22 cellular contexts compared by ENCODE assay signal in genomic region chr13:111198979-111199378, GRCh38.
DNase-seq lines count a peak whose midpoint lies in the region; ATAC-seq, FAIRE-seq and TF ChIP-seq lines count a peak whose summit lies in the region.
"Had no signal": no experiment of that assay in that cellular context is flagged by ENCODE, and none has a peak within 500 bp of the region (broad histone marks: within the 10 kb centered on the region; RNA-seq: fewer than 3 reads in every experiment).

No MANE protein-coding gene starts in this region.

- no peak overlapping the region for H3K4me3 Mint-ChIP-seq in neural progenitor cell
- H3K4me3 Mint-ChIP-seq: CD4-positive, alpha-beta memory T cell; HFFc6 had no signal

- no peak for TF ChIP-seq POLR2A in GM12891 (IDR thresholded peaks at IDR 0.05; ENCODE audit: low read depth, low read length)
- no peak for TF ChIP-seq POLR2A in erythroblast (IDR thresholded peaks at IDR 0.05; ENCODE audit: low read length)

- H3K9me3 ChIP-seq in OCI-LY1 (ENCODE audit: low read length), result no peaks in the 10 kb centered on the region
- H3K9me3 ChIP-seq in neural progenitor cell (ENCODE audit: low read depth), result no peaks in the 10 kb centered on the region
- H3K9me3 ChIP-seq: Caco-2 had no signal

- H2AFZ ChIP-seq in OCI-LY1 (ENCODE audit: low read length) (no peak overlapping the region), neural progenitor cell (replicated peaks) (no peak overlapping the region)

- TF ChIP-seq CTCF in OCI-LY1 (IDR thresholded peaks at IDR 0.05; ENCODE audit: low read length), result no peak
- no peak for TF ChIP-seq CTCF in neural progenitor cell (IDR thresholded peaks at IDR 0.05)

- H3K36me3 Mint-ChIP-seq in neural progenitor cell, result peaks cover 57% of the 10 kb centered on the region

- H3K27me3 ChIP-seq in OCI-LY1 (ENCODE audit: insufficient read depth, low read length) (no peaks in the 10 kb centered on the region), neural progenitor cell (no peaks in the 10 kb centered on the region)

- H3K36me3 ChIP-seq in OCI-LY1 (ENCODE audit: insufficient read depth, low read length) (peaks cover 54% of the 10 kb centered on the region), neural progenitor cell (no peaks in the 10 kb centered on the region)

- no peak for ATAC-seq in HG03432 (IDR thresholded peaks at IDR 0.05; ENCODE audit: unreplicated experiment)
- no peak for ATAC-seq in GM21515 (IDR thresholded peaks at IDR 0.05; ENCODE audit: unreplicated experiment)
- ATAC-seq: PC-3 had no signal

- H3K27ac ChIP-seq in OCI-LY1 (ENCODE audit: low read depth, low read length, poor library complexity, severe bottlenecking) (peak overlapping the region; percentile 93), neural progenitor cell (no peak overlapping the region)

- H3F3A ChIP-seq in OCI-LY1 (ENCODE audit: insufficient read depth, low read length), result peaks cover 6% of the 10 kb centered on the region; the same call in 1 of the 2 replicates
- H3F3A ChIP-seq in neural progenitor cell (ENCODE audit: low read depth), result peaks cover 7% of the 10 kb centered on the region

- peak overlapping the region; percentile 65; the same call in 1 of the 2 replicates for H3K4me2 ChIP-seq in OCI-LY1 (ENCODE audit: low read length)
- H3K4me2 ChIP-seq in neural progenitor cell, result no peak overlapping the region

- H3K4me1 ChIP-seq in OCI-LY1 (ENCODE audit: insufficient read depth, low read length, severe bottlenecking) (peaks cover 53% of the 10 kb centered on the region), neural progenitor cell (peaks cover 25% of the 10 kb centered on the region)

- peaks cover 28% of the 10 kb centered on the region for H3K4me1 Mint-ChIP-seq in neural progenitor cell

- DNase-seq in GM12891 (ENCODE audit: insufficient read length, low spot score) (no peak), erythroblast (lab: John Stamatoyannopoulos, UW) (peak; percentile 7 to 16), pons (ENCODE audit: low spot score) (no peak), neural progenitor cell (ENCODE audit: low spot score) (no peak)
- DNase-seq: Caco-2; CD4-positive, alpha-beta memory T cell; DMS 273 treated with DMSO at 0.1 percent for 48 hours; GDM1; H7; HFFc6; IMR-90; Kasumi-1; NCI-H1417; NCI-H1694 treated with DMSO at 0.1 percent for 48 hours; NCI-H446; NCI-H526; PC-3; Right ventricle myocardium superior had no signal

- H3K4me3 ChIP-seq in OCI-LY1 (ENCODE audit: low read depth, low read length, poor library complexity, severe bottlenecking), result no peak overlapping the region
- H3K4me3 ChIP-seq in neural progenitor cell, result no peak overlapping the region

- no peaks in the 10 kb centered on the region for H3K9me2 ChIP-seq in OCI-LY1 (ENCODE audit: low read depth, low read length)

- no peak overlapping the region for H3K9ac ChIP-seq in OCI-LY1 (ENCODE audit: low read length)
- H3K9ac ChIP-seq in neural progenitor cell, result no peak overlapping the region

- FAIRE-seq in GM12891 (lab: Jason Lieb, UNC), result peak; percentile 9
- FAIRE-seq: HTR-8/SVneo had no signal

- no peak overlapping the region for H3K27ac Mint-ChIP-seq in neural progenitor cell
- H3K27ac Mint-ChIP-seq: HFFc6 had no signal

- peaks cover 38% of the 10 kb centered on the region for H3K9me3 Mint-ChIP-seq in neural progenitor cell
- H3K9me3 Mint-ChIP-seq: CD4-positive, alpha-beta memory T cell; HFFc6 had no signal

- H4K20me1 ChIP-seq in OCI-LY1 (ENCODE audit: insufficient read depth, low read length) (no peaks in the 10 kb centered on the region), neural progenitor cell (ENCODE audit: low read depth) (peaks cover 41% of the 10 kb centered on the region)

- H3K79me2 ChIP-seq in OCI-LY1 (ENCODE audit: insufficient read depth, low read length) (peaks cover 54% of the 10 kb centered on the region), neural progenitor cell (ENCODE audit: low read depth) (peaks cover 96% of the 10 kb centered on the region)

- peaks cover 4% of the 10 kb centered on the region for H3K27me3 Mint-ChIP-seq in neural progenitor cell (ENCODE audit: insufficient read depth, low read depth)
- H3K27me3 Mint-ChIP-seq: CD4-positive, alpha-beta memory T cell had no signal

TF ChIP-seq in GM12891, 5 proteins besides CTCF, POLR2A, EP300 and RAD21:
- TF ChIP-seq PAX5 (IDR thresholded peaks at IDR 0.05; ENCODE audit: insufficient read depth, low read length, severe bottlenecking) (no peak), POLR2AphosphoS5 (IDR thresholded peaks at IDR 0.05; ENCODE audit: low read depth, low read length) (no peak), SPI1 (IDR thresholded peaks at IDR 0.05; ENCODE audit: low read depth, low read length) (no peak), POU2F2 (IDR thresholded peaks at IDR 0.05; ENCODE audit: low read depth, low read length) (no peak), TAF1 (IDR thresholded peaks at IDR 0.05; ENCODE audit: low read depth, low read length) (no peak)

Comparison
In these comparisons a context has a peak if more than half of its experiments do, and no peak if none do; other contexts are left out.
1. DNase-seq: peak in erythroblast (2 of 2); none in GM12891 (single experiment), pons (single experiment) and neural progenitor cell (single experiment).